17 cellular contexts compared by ENCODE assay signal in the genomic region with DNA sequence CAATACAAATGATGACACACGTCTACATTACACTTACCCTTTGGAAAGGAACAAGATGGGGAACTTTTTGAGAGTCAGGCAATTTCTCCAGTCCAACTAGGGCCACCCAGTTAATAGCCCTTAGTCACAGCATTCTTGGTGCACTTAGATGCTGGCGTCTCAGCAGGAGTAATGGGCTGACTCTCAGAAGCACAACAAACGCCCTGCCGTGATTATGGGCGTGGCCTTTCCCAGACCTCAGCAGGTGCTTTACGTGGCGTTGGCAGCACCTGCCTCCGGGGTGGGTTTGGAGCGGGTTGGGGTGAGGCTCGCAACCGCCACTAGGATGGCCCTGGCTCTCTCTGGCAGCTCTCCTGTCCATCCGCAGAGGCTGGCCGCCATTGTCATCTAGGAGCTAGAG.
A peak's percentile ranks its signal among the peaks of the same experiment; 100 is the strongest.
DNase-seq lines count a peak whose midpoint lies in the region; ATAC-seq and TF ChIP-seq lines count a peak whose summit lies in the region.
"Had no signal": no experiment of that assay in that cellular context is flagged by ENCODE, and none has a peak within 500 bp of the region (broad histone marks: within the 10 kb centered on the region; RNA-seq: fewer than 3 reads in every experiment).

No MANE protein-coding gene starts in this region.

- H3K4me3 ChIP-seq in HCT116 (replicated peaks in 1 of 2; ENCODE audit: low read depth in 1 of 2, low read length in 2 of 2) (peak overlapping the region; percentile 8 to 55; a peak in 3 of 4 replicates), epithelial cell of esophagus (ENCODE audit: low read length) (no peak overlapping the region), psoas muscle (no peak overlapping the region)
- H3K4me3 ChIP-seq: gastrocnemius medialis, neural progenitor cell, right lobe of liver, SJCRH30, tibial artery had no signal

- no peak for TF ChIP-seq RAD21 in HCT116 (IDR thresholded peaks at IDR 0.05; ENCODE audit: low read depth)

- no peaks in the 10 kb centered on the region for H3K9me3 ChIP-seq in HCT116 (ENCODE audit: control insufficient read depth in 1 of 2, insufficient read depth in 1 of 2, low read depth in 1 of 2, low read length in 2 of 2)
- H3K9me3 ChIP-seq in psoas muscle, result no peaks in the 10 kb centered on the region
- H3K9me3 ChIP-seq: gastrocnemius medialis, right lobe of liver, SJCRH30, tibial artery had no signal

- BruUV-seq in HCT116 (replicated peaks; lab: Mats Ljungman, UMichigan), result no TSS peak

- no peaks in the 10 kb centered on the region for H3K9me2 ChIP-seq in HCT116 (ENCODE audit: insufficient read depth)

- H3K9ac ChIP-seq in HCT116 (ENCODE audit: low read length), result peak overlapping the region; percentile 76
- H3K9ac ChIP-seq: neural progenitor cell had no signal

- intact Hi-C loops in HCT116 (cut with micrococcal nuclease), result loop anchor here (1.0 to 10.0 kb wide), 6 partner anchors 38 to 942 kb away; partner anchors contain the start of gene RNF32
- intact Hi-C loops in psoas muscle (cut with DNase I), result no loop called here

- H4K20me1 ChIP-seq in HCT116 (ENCODE audit: insufficient read depth), result no peaks in the 10 kb centered on the region

- no peak overlapping the region for H2AFZ ChIP-seq in HCT116 (ENCODE audit: low read depth, low read length, poor library complexity, severe bottlenecking)
- H2AFZ ChIP-seq: neural progenitor cell had no signal

- DNase-seq in A172 (ENCODE audit: low spot score), result peak; percentile 61
- DNase-seq in HCT116 (ENCODE audit: low read depth, low spot score), result peak; percentile 93
- peak; percentile 73 for DNase-seq in NCI-H748 treated with DMSO at 0.1 percent for 48 hours (lab: John Stamatoyannopoulos, UW)
- DNase-seq in epithelial cell of esophagus (ENCODE audit: low read depth), result peak; percentile 3
- no peak for DNase-seq in psoas muscle
- DNase-seq: activated T-cell treated with anti-CD3 and anti-CD28 coated beads, Interleukin-2, amount 50 U/mL, for 72 hours; gastrocnemius medialis; mammary epithelial cell; right lobe of liver; SJCRH30; stimulated activated CD4-positive, alpha-beta T cell treated with anti-CD3 and anti-CD28 coated beads, Interleukin-2, amount 100 ng/mL, for 48 hours; stimulated activated CD8-positive, alpha-beta memory T cell treated with anti-CD3 and anti-CD28 coated beads, Interleukin-4, amount 100 ng/mL, for 48 hours; tibial artery had no signal

- CTCF ChIA-PET in HCT116 (lab: Charles Lee), result no interaction called here

- H3K79me2 ChIP-seq in HCT116 (ENCODE audit: insufficient read depth, low read length), result no peaks in the 10 kb centered on the region

- RAD21 ChIA-PET in HCT116 (lab: Charles Lee; ENCODE audit: low non-redundant PET in 1 of 2, low total read pairs in 2 of 2, uncharacterized antibody in 2 of 2, unreplicated experiment in 2 of 2), result no interaction called here

- POLR2A ChIA-PET in HCT116 (lab: Charles Lee), result interaction anchor here (3.8 kb wide), 1 partner anchor 9 kb away, joined by 37 read pairs; no protein-coding TSS in a partner anchor

- TF ChIP-seq CTCF in HCT116 (IDR thresholded peaks at IDR 0.05 in 2 of 3, conservative IDR thresholded peaks at IDR 0.05 in 1 of 3; ENCODE audit: borderline replicate concordance in 1 of 3, insufficient read depth in 1 of 3, low read depth in 2 of 3, low read length in 2 of 3) (no peak), epithelial cell of esophagus (IDR thresholded peaks at IDR 0.05; ENCODE audit: insufficient read depth, low read depth, low read length, missing control alignments) (no peak), psoas muscle (IDR thresholded peaks at IDR 0.05) (no peak)

- 71 to 79% (median 74%) methylated on average over 13 of the region's 13 CpGs for WGBS in psoas muscle, 3 donors

- ATAC-seq in HCT116, result peak; percentile 60
- ATAC-seq in activated CD4-positive, CD25-positive, alpha-beta regulatory T cell treated with anti-CD3 and anti-CD28 coated beads, Interleukin-2, amount 50 U/mL, for 24 hours, result no peak
- ATAC-seq in GM21381 (IDR thresholded peaks at IDR 0.05; ENCODE audit: unreplicated experiment), result no peak
- ATAC-seq in psoas muscle, result no peak
- ATAC-seq in HG03521 (IDR thresholded peaks at IDR 0.05; ENCODE audit: unreplicated experiment), result no peak
- ATAC-seq: activated T-cell treated with anti-CD3 and anti-CD28 coated beads, Interleukin-2, amount 50 U/mL, for 72 hours; gastrocnemius medialis; right lobe of liver had no signal

- peak overlapping the region; percentile 92 for H3K4me2 ChIP-seq in HCT116 (ENCODE audit: low read length)
- H3K4me2 ChIP-seq: neural progenitor cell had no signal

- H3K36me3 ChIP-seq in HCT116 (ENCODE audit: control insufficient read depth in 1 of 2, insufficient read depth in 2 of 2, low read length in 2 of 2), result no peaks in the 10 kb centered on the region
- no peaks in the 10 kb centered on the region for H3K36me3 ChIP-seq in psoas muscle (ENCODE audit: insufficient read depth in 1 of 2, low read depth in 1 of 2)
- H3K36me3 ChIP-seq: gastrocnemius medialis, neural progenitor cell, right lobe of liver, SJCRH30, tibial artery had no signal

- TF ChIP-seq POLR2A in HCT116 (IDR thresholded peaks at IDR 0.05; ENCODE audit: borderline replicate concordance, extremely low read depth, insufficient read depth, insufficient read length), result no peak

- no peaks in the 10 kb centered on the region for H3K27me3 ChIP-seq in HCT116 (ENCODE audit: insufficient read depth, low read length)
- peaks cover 0 to 8% (median 2%) of the 10 kb centered on the region in 3 donors for H3K27me3 ChIP-seq in psoas muscle (ENCODE audit: insufficient read depth in 3 of 3, low read length in 2 of 3)
- H3K27me3 ChIP-seq: neural progenitor cell, right lobe of liver, tibial artery had no signal

- H3K27ac ChIP-seq in HCT116 (ENCODE audit: low read depth, low read length) (peak overlapping the region; percentile 95), psoas muscle (no peak overlapping the region)
- H3K27ac ChIP-seq: gastrocnemius medialis, neural progenitor cell, right lobe of liver, SJCRH30, tibial artery had no signal

- peaks cover 55 to 66% of the 10 kb centered on the region in 2 experiments for H3K4me1 ChIP-seq in HCT116 (ENCODE audit: control insufficient read depth in 1 of 2, insufficient read depth in 2 of 2, low read length in 2 of 2)
- H3K4me1 ChIP-seq in psoas muscle, result no peaks in the 10 kb centered on the region
- H3K4me1 ChIP-seq: gastrocnemius medialis, neural progenitor cell, right lobe of liver, SJCRH30, tibial artery had no signal

TF ChIP-seq in HCT116, 20 proteins besides CTCF, POLR2A, EP300 and RAD21:
- TF ChIP-seq ZBTB33 (IDR thresholded peaks at IDR 0.05; ENCODE audit: extremely low read depth, insufficient replicate concordance, low read length), result no peak
- peak; percentile 67 for TF ChIP-seq YY1 (IDR thresholded peaks at IDR 0.05; ENCODE audit: extremely low read depth, insufficient replicate concordance, low read depth, low read length)
- peak; percentile 59 for TF ChIP-seq POLR2AphosphoS5 (IDR thresholded peaks at IDR 0.05; ENCODE audit: low read depth, low read length)
- no peak for TF ChIP-seq EZH2phosphoT487 (IDR thresholded peaks at IDR 0.05; ENCODE audit: borderline replicate concordance)
- no peak for TF ChIP-seq ATF3 (IDR thresholded peaks at IDR 0.05)
- no peak for TF ChIP-seq CEBPB (IDR thresholded peaks at IDR 0.05; ENCODE audit: low read depth)
- no peak for TF ChIP-seq SRF (IDR thresholded peaks at IDR 0.05; ENCODE audit: low read depth)
- no peak for TF ChIP-seq JUND (IDR thresholded peaks at IDR 0.05)
- TF ChIP-seq TCF7L2 (IDR thresholded peaks at IDR 0.05; ENCODE audit: borderline replicate concordance, extremely low read depth, insufficient read depth, insufficient read length), result peak; percentile 80
- TF ChIP-seq SP1 (IDR thresholded peaks at IDR 0.05; ENCODE audit: low read depth), result no peak
- TF ChIP-seq, protein P1, sequence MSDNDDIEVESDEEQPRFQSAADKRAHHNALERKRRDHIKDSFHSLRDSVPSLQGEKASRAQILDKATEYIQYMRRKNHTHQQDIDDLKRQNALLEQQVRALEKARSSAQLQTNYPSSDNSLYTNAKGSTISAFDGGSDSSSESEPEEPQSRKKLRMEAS (IDR thresholded peaks at IDR 0.05), result no peak
- TF ChIP-seq SIN3A (IDR thresholded peaks at IDR 0.05; ENCODE audit: low read depth), result no peak
- TF ChIP-seq ZFX (IDR thresholded peaks at IDR 0.05), result no peak
- no peak for TF ChIP-seq ELF1 (IDR thresholded peaks at IDR 0.05; ENCODE audit: borderline replicate concordance, low read depth)
- TF ChIP-seq CBX3 (IDR thresholded peaks at IDR 0.05; ENCODE audit: low read depth), result no peak
- TF ChIP-seq FOSL1 (IDR thresholded peaks at IDR 0.05; ENCODE audit: low read depth), result no peak

Comparison
In these comparisons a context has a peak if more than half of its experiments do, and no peak if none do; other contexts are left out.
1. DNase-seq: peak in A172 (single experiment), HCT116 (single experiment), NCI-H748 treated with DMSO at 0.1 percent for 48 hours (single experiment) and epithelial cell of esophagus (single experiment); none in psoas muscle (0 of 2).
2. H3K4me3 ChIP-seq: peak in HCT116 (2 of 2); none in epithelial cell of esophagus (single experiment) and psoas muscle (single experiment).